1 cellular context compared by ENCODE assay signal in the genomic region with DNA sequence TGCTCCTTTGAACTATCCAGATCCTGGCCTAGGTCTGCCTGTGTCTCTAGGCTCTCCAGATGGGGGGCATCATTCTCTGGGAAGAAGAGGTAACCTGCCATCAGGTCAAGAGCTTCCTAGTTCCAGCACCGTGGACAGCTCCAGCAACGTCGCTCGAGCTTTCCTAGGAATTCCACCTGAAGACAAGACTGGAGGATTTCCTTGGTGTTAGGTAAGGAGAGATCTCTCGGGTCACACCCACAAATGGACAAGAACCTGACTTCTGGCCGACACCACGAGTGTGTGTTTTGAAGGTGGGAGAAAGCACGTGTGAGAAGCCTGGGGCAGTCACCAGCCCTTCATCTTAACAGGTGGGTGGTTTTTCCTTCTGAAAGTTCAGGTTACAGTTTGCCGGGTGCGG.
TF ChIP-seq lines count a peak whose summit lies in the region.

No MANE protein-coding gene starts in this region.

TF ChIP-seq in HepG2, 621 proteins besides CTCF, POLR2A, EP300 and RAD21 (continued from another document):
- TF ChIP-seq, protein P1, sequence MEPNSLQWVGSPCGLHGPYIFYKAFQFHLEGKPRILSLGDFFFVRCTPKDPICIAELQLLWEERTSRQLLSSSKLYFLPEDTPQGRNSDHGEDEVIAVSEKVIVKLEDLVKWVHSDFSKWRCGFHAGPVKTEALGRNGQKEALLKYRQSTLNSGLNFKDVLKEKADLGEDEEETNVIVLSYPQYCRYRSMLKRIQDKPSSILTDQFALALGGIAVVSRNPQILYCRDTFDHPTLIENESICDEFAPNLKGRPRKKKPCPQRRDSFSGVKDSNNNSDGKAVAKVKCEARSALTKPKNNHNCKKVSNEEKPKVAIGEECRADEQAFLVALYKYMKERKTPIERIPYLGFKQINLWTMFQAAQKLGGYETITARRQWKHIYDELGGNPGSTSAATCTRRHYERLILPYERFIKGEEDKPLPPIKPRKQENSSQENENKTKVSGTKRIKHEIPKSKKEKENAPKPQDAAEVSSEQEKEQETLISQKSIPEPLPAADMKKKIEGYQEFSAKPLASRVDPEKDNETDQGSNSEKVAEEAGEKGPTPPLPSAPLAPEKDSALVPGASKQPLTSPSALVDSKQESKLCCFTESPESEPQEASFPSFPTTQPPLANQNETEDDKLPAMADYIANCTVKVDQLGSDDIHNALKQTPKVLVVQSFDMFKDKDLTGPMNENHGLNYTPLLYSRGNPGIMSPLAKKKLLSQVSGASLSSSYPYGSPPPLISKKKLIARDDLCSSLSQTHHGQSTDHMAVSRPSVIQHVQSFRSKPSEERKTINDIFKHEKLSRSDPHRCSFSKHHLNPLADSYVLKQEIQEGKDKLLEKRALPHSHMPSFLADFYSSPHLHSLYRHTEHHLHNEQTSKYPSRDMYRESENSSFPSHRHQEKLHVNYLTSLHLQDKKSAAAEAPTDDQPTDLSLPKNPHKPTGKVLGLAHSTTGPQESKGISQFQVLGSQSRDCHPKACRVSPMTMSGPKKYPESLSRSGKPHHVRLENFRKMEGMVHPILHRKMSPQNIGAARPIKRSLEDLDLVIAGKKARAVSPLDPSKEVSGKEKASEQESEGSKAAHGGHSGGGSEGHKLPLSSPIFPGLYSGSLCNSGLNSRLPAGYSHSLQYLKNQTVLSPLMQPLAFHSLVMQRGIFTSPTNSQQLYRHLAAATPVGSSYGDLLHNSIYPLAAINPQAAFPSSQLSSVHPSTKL (CRISPR knock-in tag; IDR thresholded peaks at IDR 0.05) = 0 out of 2 replicates have a peak, but pooled peaks have one; percentile 20
- TF ChIP-seq, protein P2, sequence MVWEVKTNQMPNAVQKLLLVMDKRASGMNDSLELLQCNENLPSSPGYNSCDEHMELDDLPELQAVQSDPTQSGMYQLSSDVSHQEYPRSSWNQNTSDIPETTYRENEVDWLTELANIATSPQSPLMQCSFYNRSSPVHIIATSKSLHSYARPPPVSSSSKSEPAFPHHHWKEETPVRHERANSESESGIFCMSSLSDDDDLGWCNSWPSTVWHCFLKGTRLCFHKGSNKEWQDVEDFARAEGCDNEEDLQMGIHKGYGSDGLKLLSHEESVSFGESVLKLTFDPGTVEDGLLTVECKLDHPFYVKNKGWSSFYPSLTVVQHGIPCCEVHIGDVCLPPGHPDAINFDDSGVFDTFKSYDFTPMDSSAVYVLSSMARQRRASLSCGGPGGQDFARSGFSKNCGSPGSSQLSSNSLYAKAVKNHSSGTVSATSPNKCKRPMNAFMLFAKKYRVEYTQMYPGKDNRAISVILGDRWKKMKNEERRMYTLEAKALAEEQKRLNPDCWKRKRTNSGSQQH (CRISPR knock-in tag; IDR thresholded peaks at IDR 0.05; ENCODE audit: low read depth) = peak; percentile 63; the same call in 1 of the 2 replicates
- TF ChIP-seq, protein P3, sequence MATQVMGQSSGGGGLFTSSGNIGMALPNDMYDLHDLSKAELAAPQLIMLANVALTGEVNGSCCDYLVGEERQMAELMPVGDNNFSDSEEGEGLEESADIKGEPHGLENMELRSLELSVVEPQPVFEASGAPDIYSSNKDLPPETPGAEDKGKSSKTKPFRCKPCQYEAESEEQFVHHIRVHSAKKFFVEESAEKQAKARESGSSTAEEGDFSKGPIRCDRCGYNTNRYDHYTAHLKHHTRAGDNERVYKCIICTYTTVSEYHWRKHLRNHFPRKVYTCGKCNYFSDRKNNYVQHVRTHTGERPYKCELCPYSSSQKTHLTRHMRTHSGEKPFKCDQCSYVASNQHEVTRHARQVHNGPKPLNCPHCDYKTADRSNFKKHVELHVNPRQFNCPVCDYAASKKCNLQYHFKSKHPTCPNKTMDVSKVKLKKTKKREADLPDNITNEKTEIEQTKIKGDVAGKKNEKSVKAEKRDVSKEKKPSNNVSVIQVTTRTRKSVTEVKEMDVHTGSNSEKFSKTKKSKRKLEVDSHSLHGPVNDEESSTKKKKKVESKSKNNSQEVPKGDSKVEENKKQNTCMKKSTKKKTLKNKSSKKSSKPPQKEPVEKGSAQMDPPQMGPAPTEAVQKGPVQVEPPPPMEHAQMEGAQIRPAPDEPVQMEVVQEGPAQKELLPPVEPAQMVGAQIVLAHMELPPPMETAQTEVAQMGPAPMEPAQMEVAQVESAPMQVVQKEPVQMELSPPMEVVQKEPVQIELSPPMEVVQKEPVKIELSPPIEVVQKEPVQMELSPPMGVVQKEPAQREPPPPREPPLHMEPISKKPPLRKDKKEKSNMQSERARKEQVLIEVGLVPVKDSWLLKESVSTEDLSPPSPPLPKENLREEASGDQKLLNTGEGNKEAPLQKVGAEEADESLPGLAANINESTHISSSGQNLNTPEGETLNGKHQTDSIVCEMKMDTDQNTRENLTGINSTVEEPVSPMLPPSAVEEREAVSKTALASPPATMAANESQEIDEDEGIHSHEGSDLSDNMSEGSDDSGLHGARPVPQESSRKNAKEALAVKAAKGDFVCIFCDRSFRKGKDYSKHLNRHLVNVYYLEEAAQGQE (IDR thresholded peaks at IDR 0.05; ENCODE audit: borderline replicate concordance in 1 of 2, low read depth in 1 of 2, low read length in 2 of 2) = peak; percentile 86 to 98
- TF ChIP-seq ZSCAN21 (CRISPR knock-in tag; IDR thresholded peaks at IDR 0.05; ENCODE audit: borderline replicate concordance) (0 out of 2 replicates have a peak, but pooled peaks have one; percentile 49), ZNF180 (CRISPR knock-in tag; IDR thresholded peaks at IDR 0.05; ENCODE audit: borderline replicate concordance, low read depth) (no peak), KLF16 (CRISPR knock-in tag; IDR thresholded peaks at IDR 0.05) (0 out of 4 replicates have a peak, but pooled peaks of 1 of the 2 experiments have one; percentile 40), ZFYVE20 (CRISPR knock-in tag; IDR thresholded peaks at IDR 0.05; ENCODE audit: borderline replicate concordance, low read depth) (no peak), ZNF232 (CRISPR knock-in tag; IDR thresholded peaks at IDR 0.05; ENCODE audit: borderline replicate concordance) (0 out of 2 replicates have a peak, but pooled peaks have one; percentile 40), EHMT2 (IDR thresholded peaks at IDR 0.05; ENCODE audit: borderline replicate concordance, low read depth, low read length) (peak; percentile 91), MEF2D (CRISPR knock-in tag; IDR thresholded peaks at IDR 0.05) (no peak), WIZ (CRISPR knock-in tag; IDR thresholded peaks at IDR 0.05) (peak; percentile 60; the same call in 1 of the 2 replicates), ZNF768 (CRISPR knock-in tag; IDR thresholded peaks at IDR 0.05) (no peak), RXRB (CRISPR knock-in tag; IDR thresholded peaks at IDR 0.05; ENCODE audit: borderline replicate concordance) (0 out of 2 replicates have a peak, but pooled peaks have one; percentile 13)
- TF ChIP-seq, protein P4, sequence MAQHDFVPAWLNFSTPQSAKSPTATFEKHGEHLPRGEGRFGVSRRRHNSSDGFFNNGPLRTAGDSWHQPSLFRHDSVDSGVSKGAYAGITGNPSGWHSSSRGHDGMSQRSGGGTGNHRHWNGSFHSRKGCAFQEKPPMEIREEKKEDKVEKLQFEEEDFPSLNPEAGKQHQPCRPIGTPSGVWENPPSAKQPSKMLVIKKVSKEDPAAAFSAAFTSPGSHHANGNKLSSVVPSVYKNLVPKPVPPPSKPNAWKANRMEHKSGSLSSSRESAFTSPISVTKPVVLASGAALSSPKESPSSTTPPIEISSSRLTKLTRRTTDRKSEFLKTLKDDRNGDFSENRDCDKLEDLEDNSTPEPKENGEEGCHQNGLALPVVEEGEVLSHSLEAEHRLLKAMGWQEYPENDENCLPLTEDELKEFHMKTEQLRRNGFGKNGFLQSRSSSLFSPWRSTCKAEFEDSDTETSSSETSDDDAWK (CRISPR knock-in tag; IDR thresholded peaks at IDR 0.05) = no peak
- TF ChIP-seq, protein P5, sequence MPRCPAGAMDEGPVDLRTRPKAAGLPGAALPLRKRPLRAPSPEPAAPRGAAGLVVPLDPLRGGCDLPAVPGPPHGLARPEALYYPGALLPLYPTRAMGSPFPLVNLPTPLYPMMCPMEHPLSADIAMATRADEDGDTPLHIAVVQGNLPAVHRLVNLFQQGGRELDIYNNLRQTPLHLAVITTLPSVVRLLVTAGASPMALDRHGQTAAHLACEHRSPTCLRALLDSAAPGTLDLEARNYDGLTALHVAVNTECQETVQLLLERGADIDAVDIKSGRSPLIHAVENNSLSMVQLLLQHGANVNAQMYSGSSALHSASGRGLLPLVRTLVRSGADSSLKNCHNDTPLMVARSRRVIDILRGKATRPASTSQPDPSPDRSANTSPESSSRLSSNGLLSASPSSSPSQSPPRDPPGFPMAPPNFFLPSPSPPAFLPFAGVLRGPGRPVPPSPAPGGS (CRISPR knock-in tag; IDR thresholded peaks at IDR 0.05) = no peak
- TF ChIP-seq, protein P6, sequence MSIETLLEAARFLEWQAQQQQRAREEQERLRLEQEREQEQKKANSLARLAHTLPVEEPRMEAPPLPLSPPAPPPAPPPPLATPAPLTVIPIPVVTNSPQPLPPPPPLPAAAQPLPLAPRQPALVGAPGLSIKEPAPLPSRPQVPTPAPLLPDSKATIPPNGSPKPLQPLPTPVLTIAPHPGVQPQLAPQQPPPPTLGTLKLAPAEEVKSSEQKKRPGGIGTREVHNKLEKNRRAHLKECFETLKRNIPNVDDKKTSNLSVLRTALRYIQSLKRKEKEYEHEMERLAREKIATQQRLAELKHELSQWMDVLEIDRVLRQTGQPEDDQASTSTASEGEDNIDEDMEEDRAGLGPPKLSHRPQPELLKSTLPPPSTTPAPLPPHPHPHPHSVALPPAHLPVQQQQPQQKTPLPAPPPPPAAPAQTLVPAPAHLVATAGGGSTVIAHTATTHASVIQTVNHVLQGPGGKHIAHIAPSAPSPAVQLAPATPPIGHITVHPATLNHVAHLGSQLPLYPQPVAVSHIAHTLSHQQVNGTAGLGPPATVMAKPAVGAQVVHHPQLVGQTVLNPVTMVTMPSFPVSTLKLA (IDR thresholded peaks at IDR 0.05) = peak; percentile 95
- TF ChIP-seq, protein P7, sequence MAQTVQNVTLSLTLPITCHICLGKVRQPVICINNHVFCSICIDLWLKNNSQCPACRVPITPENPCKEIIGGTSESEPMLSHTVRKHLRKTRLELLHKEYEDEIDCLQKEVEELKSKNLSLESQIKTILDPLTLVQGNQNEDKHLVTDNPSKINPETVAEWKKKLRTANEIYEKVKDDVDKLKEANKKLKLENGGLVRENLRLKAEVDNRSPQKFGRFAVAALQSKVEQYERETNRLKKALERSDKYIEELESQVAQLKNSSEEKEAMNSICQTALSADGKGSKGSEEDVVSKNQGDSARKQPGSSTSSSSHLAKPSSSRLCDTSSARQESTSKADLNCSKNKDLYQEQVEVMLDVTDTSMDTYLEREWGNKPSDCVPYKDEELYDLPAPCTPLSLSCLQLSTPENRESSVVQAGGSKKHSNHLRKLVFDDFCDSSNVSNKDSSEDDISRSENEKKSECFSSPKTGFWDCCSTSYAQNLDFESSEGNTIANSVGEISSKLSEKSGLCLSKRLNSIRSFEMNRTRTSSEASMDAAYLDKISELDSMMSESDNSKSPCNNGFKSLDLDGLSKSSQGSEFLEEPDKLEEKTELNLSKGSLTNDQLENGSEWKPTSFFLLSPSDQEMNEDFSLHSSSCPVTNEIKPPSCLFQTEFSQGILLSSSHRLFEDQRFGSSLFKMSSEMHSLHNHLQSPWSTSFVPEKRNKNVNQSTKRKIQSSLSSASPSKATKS (CRISPR knock-in tag; IDR thresholded peaks at IDR 0.05) = no peak
- TF ChIP-seq, protein P8, sequence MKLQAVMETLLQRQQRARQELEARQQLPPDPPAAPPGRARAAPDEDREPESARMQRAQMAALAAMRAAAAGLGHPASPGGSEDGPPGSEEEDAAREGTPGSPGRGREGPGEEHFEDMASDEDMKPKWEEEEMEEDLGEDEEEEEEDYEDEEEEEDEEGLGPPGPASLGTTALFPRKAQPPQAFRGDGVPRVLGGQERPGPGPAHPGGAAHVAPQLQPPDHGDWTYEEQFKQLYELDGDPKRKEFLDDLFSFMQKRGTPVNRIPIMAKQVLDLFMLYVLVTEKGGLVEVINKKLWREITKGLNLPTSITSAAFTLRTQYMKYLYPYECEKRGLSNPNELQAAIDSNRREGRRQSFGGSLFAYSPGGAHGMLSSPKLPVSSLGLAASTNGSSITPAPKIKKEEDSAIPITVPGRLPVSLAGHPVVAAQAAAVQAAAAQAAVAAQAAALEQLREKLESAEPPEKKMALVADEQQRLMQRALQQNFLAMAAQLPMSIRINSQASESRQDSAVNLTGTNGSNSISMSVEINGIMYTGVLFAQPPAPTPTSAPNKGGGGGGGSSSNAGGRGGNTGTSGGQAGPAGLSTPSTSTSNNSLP (IDR thresholded peaks at IDR 0.05; ENCODE audit: low read depth, low read length) = no peak
- TF ChIP-seq, protein P9, sequence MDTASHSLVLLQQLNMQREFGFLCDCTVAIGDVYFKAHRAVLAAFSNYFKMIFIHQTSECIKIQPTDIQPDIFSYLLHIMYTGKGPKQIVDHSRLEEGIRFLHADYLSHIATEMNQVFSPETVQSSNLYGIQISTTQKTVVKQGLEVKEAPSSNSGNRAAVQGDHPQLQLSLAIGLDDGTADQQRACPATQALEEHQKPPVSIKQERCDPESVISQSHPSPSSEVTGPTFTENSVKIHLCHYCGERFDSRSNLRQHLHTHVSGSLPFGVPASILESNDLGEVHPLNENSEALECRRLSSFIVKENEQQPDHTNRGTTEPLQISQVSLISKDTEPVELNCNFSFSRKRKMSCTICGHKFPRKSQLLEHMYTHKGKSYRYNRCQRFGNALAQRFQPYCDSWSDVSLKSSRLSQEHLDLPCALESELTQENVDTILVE (CRISPR knock-in tag; IDR thresholded peaks at IDR 0.05) = no peak
